In genomic region chr7:128192497-128193142, GRCh38 we compare ENCODE assay signal across 19 cellular contexts.
DNase-seq lines count a peak whose midpoint lies in the region; ATAC-seq and TF ChIP-seq lines count a peak whose summit lies in the region.
"Had no signal": no experiment of that assay in that cellular context is flagged by ENCODE, and none has a peak within 500 bp of the region (broad histone marks: within the 10 kb centered on the region; RNA-seq: fewer than 3 reads in every experiment).

No MANE protein-coding gene starts in this region.

- no peak for TF ChIP-seq CTCF in brain microvascular endothelial cell (IDR thresholded peaks at IDR 0.05; ENCODE audit: low read depth, low read length, missing control alignments)

- H3K27me3 Mint-ChIP-seq in activated T-cell treated with anti-CD3 and anti-CD28 coated beads, Interleukin-2, amount 50 U/mL, for 24 hours, result peaks cover 37% of the 10 kb centered on the region

- peaks cover 9% of the 10 kb centered on the region for H3K27me3 ChIP-seq in brain microvascular endothelial cell (replicated peaks)
- H3K27me3 ChIP-seq: Peyer's patch had no signal

- no peak overlapping the region for H3K4me3 Mint-ChIP-seq in activated T-cell treated with anti-CD3 and anti-CD28 coated beads, Interleukin-2, amount 50 U/mL, for 24 hours

- H3K27ac ChIP-seq in brain microvascular endothelial cell, result no peak overlapping the region
- H3K27ac ChIP-seq: Peyer's patch had no signal

- peaks cover 2% of the 10 kb centered on the region for H3K36me3 Mint-ChIP-seq in activated T-cell treated with anti-CD3 and anti-CD28 coated beads, Interleukin-2, amount 50 U/mL, for 24 hours (ENCODE audit: low read depth)

- in situ Hi-C loops in brain microvascular endothelial cell (cut with HindIII; ENCODE audit: low pct_ligation_motif_present, low sequenced_read_pairs), result no loop called here

- H3K4me3 ChIP-seq in brain microvascular endothelial cell (ENCODE audit: low read depth, low read length), result no peak overlapping the region
- H3K4me3 ChIP-seq: Peyer's patch had no signal

- DNase-seq in activated T-cell treated with anti-CD3 and anti-CD28 coated beads, Interleukin-2, amount 50 U/mL, for 24 hours, result peak; percentile 5
- DNase-seq in activated T-cell treated with anti-CD3 and anti-CD28 coated beads, Interleukin-2, amount 50 U/mL, for 1 hour, result no peak
- peak; percentile 3 for DNase-seq in activated CD8-positive, alpha-beta memory T cell treated with anti-CD3 and anti-CD28 coated beads, Interleukin-2, amount 50 U/mL, for 48 hours
- DNase-seq in islet precursor cell, result peak; percentile 27
- no peak for DNase-seq in NCI-H510A (lab: John Stamatoyannopoulos, UW)
- DNase-seq in NCI-H510A treated with DMSO at 0.1 percent for 48 hours (lab: John Stamatoyannopoulos, UW), result no peak
- DNase-seq in brain microvascular endothelial cell, result no peak
- DNase-seq: Caco-2, DMS79, GDM1, Karpas-422, MM.1S, NCI-H1105, NCI-H1694 treated with DMSO at 0.1 percent for 48 hours, NCI-H345, Right ventricle myocardium superior had no signal

- H3K4me1 Mint-ChIP-seq in activated T-cell treated with anti-CD3 and anti-CD28 coated beads, Interleukin-2, amount 50 U/mL, for 24 hours (ENCODE audit: low read depth), result peaks cover 7% of the 10 kb centered on the region

- H3K36me3 ChIP-seq in brain microvascular endothelial cell (replicated peaks), result no peaks in the 10 kb centered on the region
- H3K36me3 ChIP-seq: Peyer's patch had no signal

- no peak overlapping the region for H3K27ac Mint-ChIP-seq in activated T-cell treated with anti-CD3 and anti-CD28 coated beads, Interleukin-2, amount 50 U/mL, for 24 hours

- peaks cover 30% of the 10 kb centered on the region for H3K9me3 Mint-ChIP-seq in activated T-cell treated with anti-CD3 and anti-CD28 coated beads, Interleukin-2, amount 50 U/mL, for 24 hours

- no peak for ATAC-seq in GM19035 (IDR thresholded peaks at IDR 0.05; ENCODE audit: unreplicated experiment)
- ATAC-seq: HepG2 had no signal

Comparison
In these comparisons a context has a peak if more than half of its experiments do, and no peak if none do; other contexts are left out.
1. DNase-seq: peak in activated T-cell treated with anti-CD3 and anti-CD28 coated beads, Interleukin-2, amount 50 U/mL, for 24 hours (single experiment), activated CD8-positive, alpha-beta memory T cell treated with anti-CD3 and anti-CD28 coated beads, Interleukin-2, amount 50 U/mL, for 48 hours (single experiment) and islet precursor cell (single experiment); none in activated T-cell treated with anti-CD3 and anti-CD28 coated beads, Interleukin-2, amount 50 U/mL, for 1 hour (single experiment), NCI-H510A (single experiment), NCI-H510A treated with DMSO at 0.1 percent for 48 hours (single experiment) and brain microvascular endothelial cell (single experiment).